Comparison of ENCODE assay signal across 8 cellular contexts in genomic region chr5:163505049-163505474, GRCh38. TPM values are rescaled to one million over a fixed set of nuclear protein-coding genes. Genes with fewer than 3 reads are reported as not detected.
A peak's percentile ranks its signal among the peaks of the same experiment; 100 is the strongest.
DNase-seq lines count a peak whose midpoint lies in the region; ATAC-seq and TF ChIP-seq lines count a peak whose summit lies in the region.

No MANE protein-coding gene starts in this region.

- in situ Hi-C loops in transverse colon (cut with MboI; ENCODE audit: low pct_ligation_motif_present in 1 of 4, low pct_unique_long_range_greater_than_20kb in 1 of 4, low sequenced_read_pairs in 3 of 4) = loop anchor here in 1 of 4 donors (10.0 kb wide), 1 partner anchor 50 kb away; no protein-coding TSS in a partner anchor

- TF ChIP-seq POLR2A in adrenal gland (IDR thresholded peaks at IDR 0.05) = no peak
- no peak for TF ChIP-seq POLR2A in transverse colon (IDR thresholded peaks at IDR 0.05)

- H3K36me3 ChIP-seq in adrenal gland (replicated peaks in 1 of 2) (no peaks in the 10 kb centered on the region), left lung (no peaks in the 10 kb centered on the region), transverse colon (no peaks in the 10 kb centered on the region)

- TF ChIP-seq CTCF in AG04449 (IDR thresholded peaks at IDR 0.05; ENCODE audit: insufficient read depth, low read length, missing control alignments) (no peak), HFF-Myc (IDR thresholded peaks at IDR 0.05; ENCODE audit: low read depth, low read length, missing control alignments) (no peak), adrenal gland (IDR thresholded peaks at IDR 0.05) (no peak), left lung (IDR thresholded peaks at IDR 0.05) (no peak), transverse colon (IDR thresholded peaks at IDR 0.05) (no peak)

- no peaks in the 10 kb centered on the region for H3K27me3 ChIP-seq in adrenal gland
- no peaks in the 10 kb centered on the region for H3K27me3 ChIP-seq in left lung
- no peaks in the 10 kb centered on the region for H3K27me3 ChIP-seq in transverse colon

- H3K9me3 ChIP-seq in adrenal gland (replicated peaks in 1 of 3) (no peaks in the 10 kb centered on the region), left lung (no peaks in the 10 kb centered on the region), transverse colon (no peaks in the 10 kb centered on the region)

- 1 to 2% (median 1%) methylated on average over 12 of the region's 12 CpGs for WGBS in adrenal gland, 4 donors
- WGBS in transverse colon (ENCODE audit: low coverage in 1 of 2), 2 donors = 0 to 1% methylated on average over 8 to 12 of the region's 12 CpGs

- ATAC-seq in left lung = peak; percentile 0

- intact Hi-C loops in adrenal gland (cut with DNase I) (loop anchor here in 1 of 2 donors (5.0 kb wide), 1 partner anchor 43 kb away; the partner anchor contains the start of genes HMMR and NUDCD2), left lung (cut with DNase I) (no loop called here), transverse colon (cut with DNase I; ENCODE audit: low total_unique reads) (loop anchor here (2.0 kb wide), 1 partner anchor 48 kb away; no protein-coding TSS in a partner anchor)

- no peak for TF ChIP-seq EP300 in transverse colon (IDR thresholded peaks at IDR 0.05; ENCODE audit: low read depth)

- POLR2A ChIA-PET in AG04449 (lab: Yijun Ruan, JAX) = interaction anchor here (0.9 to 1.2 kb wide), 2 partner anchors 45 to 46 kb away, joined by 3 read pairs; partner anchors contain the start of genes HMMR and NUDCD2

- DNase-seq in AG04449 (ENCODE audit: low read depth, low spot score) = no peak
- DNase-seq in HFF-Myc (ENCODE audit: extremely low read depth, low read depth) = no peak
- no peak for DNase-seq in adrenal gland
- DNase-seq in left lung = no peak
- DNase-seq in transverse colon = no peak
- DNase-seq in NCI-H82 (lab: John Stamatoyannopoulos, UW) = no peak
- no peak for DNase-seq in NCI-H345 (lab: John Stamatoyannopoulos, UW)
- no peak for DNase-seq in putamen (ENCODE audit: low spot score)

- H3K4me1 ChIP-seq in adrenal gland (replicated peaks in 1 of 2) (peaks cover 24 to 58% of the 10 kb centered on the region in 2 donors), left lung (peaks cover 10 to 54% of the 10 kb centered on the region in 2 donors), transverse colon (peaks cover 23 to 56% (median 36%) of the 10 kb centered on the region in 4 donors)

- CTCF ChIA-PET in AG04449 (lab: Yijun Ruan, JAX) = interaction anchor here (1.1 to 1.9 kb wide), 2 partner anchors 16 to 31 kb away, joined by 3 to 12 read pairs; no protein-coding TSS in a partner anchor

- H3K4me3 ChIP-seq in AG04449 (ENCODE audit: low read depth, low read length) = peak overlapping the region; percentile 78
- peak overlapping the region; percentile 89 for H3K4me3 ChIP-seq in HFF-Myc (replicated peaks; ENCODE audit: low read depth, low read length)
- H3K4me3 ChIP-seq in adrenal gland = peak overlapping the region in 3 of 4 donors; percentile 82 to 95 (median 93)
- peak overlapping the region; percentile 82 to 84 for H3K4me3 ChIP-seq in left lung
- H3K4me3 ChIP-seq in transverse colon = peak overlapping the region; percentile 45 to 98 (median 86)

- H3K27ac ChIP-seq in adrenal gland (peak overlapping the region; percentile 64 to 100 (median 98)), left lung (peak overlapping the region; percentile 98 to 99), transverse colon (peak overlapping the region; percentile 99 to 100 (median 99))

RNA-seq across cellular contexts. Expression of gene MAT2B, which starts 0.4 kb away (rescaled TPM):
- 10 to 100 TPM; 43.5 to 83.7 (median 57.5) TPM for total RNA-seq in adrenal gland
- polyA plus RNA-seq in adrenal gland = 10 to 100 TPM; 20.9 to 64.9 (median 21.9) TPM
- 10 to 100 TPM; 51.8 to 61.1 TPM for total RNA-seq in left lung
- 100 to 1,000 TPM in 1 of 4 donors, 10 to 100 TPM in 3; 20.2 to 409 (median 71.6) TPM for total RNA-seq in transverse colon

RNA-seq across cellular contexts. Expression of gene HMMR, which starts 44.6 kb away (rescaled TPM):
- total RNA-seq in adrenal gland (1 to 10 TPM in 6 of 8 donors, under 1 TPM in 1, not detected in 1; 0.95 to 2.5 (median 1.5) TPM), left lung (1 to 10 TPM; 3.6 to 8.8 TPM), transverse colon (1 to 10 TPM in 3 of 4 donors, not detected in 1; 1.6 to 5.7 (median 1.9) TPM)
- polyA plus RNA-seq in adrenal gland = 1 to 10 TPM in 1 of 3 donors, under 1 TPM in 2; 0.24 to 4.1 (median 0.32) TPM

RNA-seq across cellular contexts. Expression of gene NUDCD2, which starts 45.2 kb away (rescaled TPM):
- total RNA-seq in adrenal gland = 10 to 100 TPM in 4 of 8 donors, 1 to 10 TPM in 4; 4.0 to 28.1 (median 14.2) TPM
- 1 to 10 TPM; 3.5 to 6.5 (median 4.5) TPM for polyA plus RNA-seq in adrenal gland
- 10 to 100 TPM; 17.9 to 24.8 TPM for total RNA-seq in left lung
- 1 to 10 TPM; 1.5 to 6.2 (median 3.1) TPM for total RNA-seq in transverse colon
